Comparison of ENCODE assay signal across 8 cellular contexts in the genomic region with DNA sequence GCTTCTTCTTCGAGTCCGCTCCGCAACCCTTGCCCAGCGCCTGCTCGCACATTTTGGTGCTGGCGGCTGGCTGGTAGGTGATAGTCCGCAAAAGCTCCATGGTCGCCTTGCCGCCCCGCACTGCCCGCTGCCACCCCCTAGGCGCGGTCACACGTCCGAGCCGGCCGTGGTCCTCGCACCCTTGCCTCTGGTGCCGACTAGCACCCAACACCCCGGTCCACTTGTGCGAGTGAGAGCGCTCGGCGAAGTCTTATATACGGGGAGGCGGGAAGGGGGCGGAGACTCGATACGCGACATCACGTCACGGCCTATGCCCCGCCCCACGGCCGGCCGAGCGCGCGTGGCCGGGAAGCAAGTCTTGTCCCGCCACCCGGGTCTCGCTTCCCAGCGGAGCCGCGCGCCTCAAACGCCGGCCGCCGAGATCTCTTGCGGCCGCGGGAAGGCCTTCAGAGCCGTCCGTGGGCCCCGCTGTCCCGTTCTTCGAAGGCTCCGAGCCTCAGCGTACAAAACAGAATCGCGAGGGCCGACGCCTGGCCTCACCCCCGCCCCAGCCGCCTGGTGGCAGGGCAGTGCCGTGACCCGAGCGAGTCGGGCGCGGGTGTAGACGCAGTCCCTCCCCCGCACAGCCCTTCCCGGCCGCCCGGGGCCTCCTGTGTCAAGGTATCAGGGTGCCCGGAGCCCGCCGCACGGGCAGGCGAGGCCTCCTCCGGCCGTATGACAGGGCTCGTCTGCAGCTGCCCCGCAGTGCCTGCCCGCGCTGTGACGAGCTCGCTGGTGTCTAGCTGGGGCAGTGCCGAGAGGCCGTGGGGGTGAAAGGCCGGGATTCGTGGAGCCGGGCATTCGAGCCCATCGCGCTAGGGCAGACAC. TPM values are rescaled to one million over a fixed set of nuclear protein-coding genes. Genes with fewer than 3 reads are reported as not detected.
DNase-seq lines count a peak whose midpoint lies in the region; ATAC-seq, FAIRE-seq and TF ChIP-seq lines count a peak whose summit lies in the region.

TSS of gene PLK2 (minus strand) at position 227 of the 867 bp plus-strand sequence. CDS start at position 100, 127 bp downstream.

- peaks cover 28% of the 10 kb centered on the region for H3F3A ChIP-seq in SK-N-SH (replicated peaks; ENCODE audit: insufficient read depth)

- H3K4me3 ChIP-seq in SK-N-SH (ENCODE audit: low read depth in 2 of 2, low read length in 1 of 2) (peak within 1 kb of the TSS; percentile 90 to 93), testis (peak within 1 kb of the TSS; percentile 78 to 83)

- H3K4me2 ChIP-seq in SK-N-SH, result peak within 1 kb of the TSS; percentile 87

- no peaks in the 10 kb centered on the region for H3K9me3 ChIP-seq in SK-N-SH
- H3K9me3 ChIP-seq in testis, result no peaks in the 10 kb centered on the region

- H3K9ac ChIP-seq in SK-N-SH, result peak within 1 kb of the TSS; percentile 95

- H3K36me3 Mint-ChIP-seq in activated naive CD4-positive, alpha-beta T cell treated with anti-CD3 and anti-CD28 coated beads, Interleukin-2, amount 50 U/mL, for 72 hours, result peaks cover 0 to 13% of the 10 kb centered on the region in 2 donors
- peaks cover 31% of the 10 kb centered on the region for H3K36me3 Mint-ChIP-seq in osteocyte (ENCODE audit: unreplicated experiment)

- peak; percentile 72 for ATAC-seq in GM21390 (IDR thresholded peaks at IDR 0.05; ENCODE audit: unreplicated experiment)
- peak; percentile 78 for ATAC-seq in activated naive CD4-positive, alpha-beta T cell treated with anti-CD3 and anti-CD28 coated beads, Interleukin-2, amount 50 U/mL, for 72 hours

- peak; percentile 40 for TF ChIP-seq RAD21 in SK-N-SH (IDR thresholded peaks at IDR 0.05; ENCODE audit: low read length)

- CTCF ChIA-PET in SK-N-SH (lab: Yijun Ruan, JAX), result interaction anchor here (0.6 to 6.1 kb wide), 50 partner anchors 11 to 1167 kb away, joined by 3 to 206 read pairs (median 5); no protein-coding TSS in a partner anchor

- H3K27ac ChIP-seq in SK-N-SH (ENCODE audit: low read depth in 2 of 2, low read length in 1 of 2) (peak within 1 kb of the TSS; percentile 85 to 87), testis (peak within 1 kb of the TSS; percentile 82 to 95)

- peak; percentile 83 for FAIRE-seq in HTR-8/SVneo (lab: Jason Lieb, UNC)

- H3K36me3 ChIP-seq in SK-N-SH (replicated peaks in 1 of 2; ENCODE audit: control insufficient read depth in 1 of 2, insufficient read depth in 2 of 2, low read length in 1 of 2), result peaks cover 37% of the 10 kb centered on the region in 2 experiments
- no peaks in the 10 kb centered on the region for H3K36me3 ChIP-seq in testis (ENCODE audit: low read depth, missing control alignments)

- POLR2A ChIA-PET in SK-N-SH (lab: Yijun Ruan, JAX), result interaction anchor here (1.0 to 1.7 kb wide), 2 partner anchors 572 kb away, joined by 4 to 6 read pairs; no protein-coding TSS in a partner anchor

- H3K27me3 Mint-ChIP-seq in osteocyte (ENCODE audit: unreplicated experiment), result no peaks in the 10 kb centered on the region

- no peaks in the 10 kb centered on the region for H3K9me2 ChIP-seq in SK-N-SH

- under 1% methylated on average over 31 of the region's 99 CpGs for WGBS in SK-N-SH (ENCODE audit: low lambda C conversion rate)
- WGBS in testis, 2 donors, result 0% methylated on average over 74 of the region's 99 CpGs; no CpG with 5 or more reads in 1 of the 2 donors

- DNase-seq in DMS153 treated with DMSO at 0.1 percent for 48 hours (lab: John Stamatoyannopoulos, UW; ENCODE audit: unreplicated experiment) (peak; percentile 31), HTR-8/SVneo (ENCODE audit: insufficient read length, low spot score) (peak; percentile 79), SK-N-SH (peak; percentile 93), glomerular visceral epithelial cell (ENCODE audit: extremely low spot score) (peak; percentile 99), osteocyte (ENCODE audit: extremely low spot score, unreplicated experiment) (peak; percentile 99), testis (peak; percentile 96)
- peak; percentile 84 to 89 for DNase-seq in activated naive CD4-positive, alpha-beta T cell treated with anti-CD3 and anti-CD28 coated beads, Interleukin-2, amount 50 U/mL, for 72 hours (ENCODE audit: low spot score in 2 of 2)

- H2AFZ ChIP-seq in SK-N-SH (ENCODE audit: low read depth), result peak within 1 kb of the TSS; percentile 54

- H3K27ac Mint-ChIP-seq in activated naive CD4-positive, alpha-beta T cell treated with anti-CD3 and anti-CD28 coated beads, Interleukin-2, amount 50 U/mL, for 72 hours, result peak within 1 kb of the TSS; percentile 85 to 96
- peak within 1 kb of the TSS; percentile 85 for H3K27ac Mint-ChIP-seq in osteocyte (ENCODE audit: unreplicated experiment)

- peaks cover 48% of the 10 kb centered on the region for H3K79me2 ChIP-seq in SK-N-SH (ENCODE audit: insufficient read depth)

- H3K9me3 Mint-ChIP-seq in activated naive CD4-positive, alpha-beta T cell treated with anti-CD3 and anti-CD28 coated beads, Interleukin-2, amount 50 U/mL, for 72 hours, result no peaks in the 10 kb centered on the region
- no peaks in the 10 kb centered on the region for H3K9me3 Mint-ChIP-seq in osteocyte (ENCODE audit: unreplicated experiment)

- TF ChIP-seq CTCF in SK-N-SH (IDR thresholded peaks at IDR 0.05), result peak; percentile 24
- no peak for TF ChIP-seq CTCF in osteocyte (IDR thresholded peaks at IDR 0.05)
- TF ChIP-seq CTCF in testis (IDR thresholded peaks at IDR 0.05), result peak in 2 of 3 experiments; percentile 49 to 74

- TF ChIP-seq POLR2A in testis (IDR thresholded peaks at IDR 0.05), result peak; percentile 98

- no peaks in the 10 kb centered on the region for H3K27me3 ChIP-seq in SK-N-SH (ENCODE audit: insufficient read depth)
- no peaks in the 10 kb centered on the region for H3K27me3 ChIP-seq in testis

- H3K4me1 Mint-ChIP-seq in osteocyte (ENCODE audit: unreplicated experiment), result peaks cover 38% of the 10 kb centered on the region

- H3K4me1 ChIP-seq in SK-N-SH (ENCODE audit: control insufficient read depth in 1 of 2, insufficient read depth in 2 of 2, low read depth in 1 of 2, low read length in 1 of 2) (peaks cover 0 to 7% of the 10 kb centered on the region in 2 experiments; a peak in 2 of 4 replicates), testis (no peaks in the 10 kb centered on the region)

- peak within 1 kb of the TSS; percentile 88 for H3K4me3 Mint-ChIP-seq in osteocyte (ENCODE audit: unreplicated experiment)

- H4K20me1 ChIP-seq in SK-N-SH (ENCODE audit: insufficient read depth), result peaks cover 46% of the 10 kb centered on the region

- TF ChIP-seq EP300 in SK-N-SH (IDR thresholded peaks at IDR 0.05; ENCODE audit: borderline replicate concordance in 1 of 2, low read depth in 1 of 2, low read length in 1 of 2), result no peak

- intact Hi-C loops in testis (cut with DNase I; ENCODE audit: low total_unique reads), result loop anchor here (5.0 kb wide), 3 partner anchors 678 to 1163 kb away; no protein-coding TSS in a partner anchor

TF ChIP-seq in SK-N-SH, 30 proteins besides CTCF, POLR2A, EP300 and RAD21 (continues in another document):
- TF ChIP-seq PBX3 (IDR thresholded peaks at IDR 0.05) (peak; percentile 56), MEF2A (IDR thresholded peaks at IDR 0.05; ENCODE audit: borderline replicate concordance, low read depth) (no peak), RXRA (IDR thresholded peaks at IDR 0.05; ENCODE audit: borderline replicate concordance, low read depth) (peak; percentile 21; the same call in 1 of the 2 replicates), SIN3A (IDR thresholded peaks at IDR 0.05; ENCODE audit: borderline replicate concordance, low read depth, low read length) (peak; percentile 93; the same call in 1 of the 2 replicates), SMC3 (IDR thresholded peaks at IDR 0.05; ENCODE audit: low read depth, low read length) (peak; percentile 48), TAF1 (IDR thresholded peaks at IDR 0.05; ENCODE audit: borderline replicate concordance, low read depth, low read length) (peak; percentile 100)
- TF ChIP-seq, protein P1, sequence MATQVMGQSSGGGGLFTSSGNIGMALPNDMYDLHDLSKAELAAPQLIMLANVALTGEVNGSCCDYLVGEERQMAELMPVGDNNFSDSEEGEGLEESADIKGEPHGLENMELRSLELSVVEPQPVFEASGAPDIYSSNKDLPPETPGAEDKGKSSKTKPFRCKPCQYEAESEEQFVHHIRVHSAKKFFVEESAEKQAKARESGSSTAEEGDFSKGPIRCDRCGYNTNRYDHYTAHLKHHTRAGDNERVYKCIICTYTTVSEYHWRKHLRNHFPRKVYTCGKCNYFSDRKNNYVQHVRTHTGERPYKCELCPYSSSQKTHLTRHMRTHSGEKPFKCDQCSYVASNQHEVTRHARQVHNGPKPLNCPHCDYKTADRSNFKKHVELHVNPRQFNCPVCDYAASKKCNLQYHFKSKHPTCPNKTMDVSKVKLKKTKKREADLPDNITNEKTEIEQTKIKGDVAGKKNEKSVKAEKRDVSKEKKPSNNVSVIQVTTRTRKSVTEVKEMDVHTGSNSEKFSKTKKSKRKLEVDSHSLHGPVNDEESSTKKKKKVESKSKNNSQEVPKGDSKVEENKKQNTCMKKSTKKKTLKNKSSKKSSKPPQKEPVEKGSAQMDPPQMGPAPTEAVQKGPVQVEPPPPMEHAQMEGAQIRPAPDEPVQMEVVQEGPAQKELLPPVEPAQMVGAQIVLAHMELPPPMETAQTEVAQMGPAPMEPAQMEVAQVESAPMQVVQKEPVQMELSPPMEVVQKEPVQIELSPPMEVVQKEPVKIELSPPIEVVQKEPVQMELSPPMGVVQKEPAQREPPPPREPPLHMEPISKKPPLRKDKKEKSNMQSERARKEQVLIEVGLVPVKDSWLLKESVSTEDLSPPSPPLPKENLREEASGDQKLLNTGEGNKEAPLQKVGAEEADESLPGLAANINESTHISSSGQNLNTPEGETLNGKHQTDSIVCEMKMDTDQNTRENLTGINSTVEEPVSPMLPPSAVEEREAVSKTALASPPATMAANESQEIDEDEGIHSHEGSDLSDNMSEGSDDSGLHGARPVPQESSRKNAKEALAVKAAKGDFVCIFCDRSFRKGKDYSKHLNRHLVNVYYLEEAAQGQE (IDR thresholded peaks at IDR 0.05; ENCODE audit: low read depth, low read length), result peak; percentile 82

RNA-seq across cellular contexts. Expression of gene PLK2, which starts in this region (rescaled TPM):
- polyA plus RNA-seq in SK-N-SH (2012; rRNA removed), result 157 and 225 TPM in 2 replicates
- 138 and 149 TPM in 2 replicates for polyA plus RNA-seq in SK-N-SH (2012; cell fraction: cytosol; rRNA removed)
- 480 and 571 TPM in 2 replicates for polyA plus RNA-seq in SK-N-SH (2012; cell fraction: nucleus; rRNA removed)
- 10 to 100 TPM in 1 of 2 donors, 1 to 10 TPM in 1; 8.2 to 27.8 TPM for total RNA-seq in activated naive CD4-positive, alpha-beta T cell treated with anti-CD3 and anti-CD28 coated beads, Interleukin-2, amount 50 U/mL, for 72 hours
- 58.2 and 73.3 TPM in 2 replicates for total RNA-seq in osteocyte
- total RNA-seq in testis, result 10 to 100 TPM; 55.3 to 88.4 TPM
- 87.8 TPM for polyA plus RNA-seq in testis (ENCODE audit: insufficient read depth, low read depth, low replicate concordance)

Comparison
In these comparisons a context has a peak if more than half of its experiments do, and no peak if none do; other contexts are left out.
1. Peak in every context shown above with its lines: DNase-seq, ATAC-seq, H3K4me3 ChIP-seq and H3K27ac ChIP-seq.
2. DNase-seq: peak in every context shown above with its lines; median percentile 99 in glomerular visceral epithelial cell; 99 in osteocyte; 96 in testis; 93 in SK-N-SH; 86 in activated naive CD4-positive, alpha-beta T cell treated with anti-CD3 and anti-CD28 coated beads, Interleukin-2, amount 50 U/mL, for 72 hours; 79 in HTR-8/SVneo; 31 in DMS153 treated with DMSO at 0.1 percent for 48 hours.